Comparison of ENCODE assay signal across 23 cellular contexts in genomic region chr13:48944221-48944620, GRCh38.
"Had no signal": no experiment of that assay in that cellular context is flagged by ENCODE, and none has a peak within 500 bp of the region (broad histone marks: within the 10 kb centered on the region; RNA-seq: fewer than 3 reads in every experiment).

No MANE protein-coding gene starts in this region.

- H3K9me3 ChIP-seq: ascending aorta, esophagus muscularis mucosa, gastrocnemius medialis, mucosa of descending colon, thoracic aorta, upper lobe of left lung, vagina had no signal

- H3K4me1 ChIP-seq: gastrocnemius medialis, upper lobe of left lung, vagina had no signal

- ATAC-seq: activated CD4-positive, alpha-beta T cell treated with anti-CD3 and anti-CD28 coated beads for 36 hours; activated T-cell treated with anti-CD3 and anti-CD28 coated beads, Interleukin-2, amount 50 U/mL, for 72 hours; gastrocnemius medialis; left cardiac atrium; left ventricle myocardium superior; mucosa of descending colon; natural killer cell treated with Interleukin-12 subunit alpha and Interleukin-12 subunit beta and Interleukin-15 and Interleukin-18, amount 100 ng/mL, for 72 hours; right cardiac atrium; stimulated activated naive CD8-positive, alpha-beta T cell treated with anti-CD3 and anti-CD28 coated beads, Interleukin-15, Interleukin-2, amounts not matched to agents 100 U/mL and 50 U/mL, for 24 hours had no signal

- H3K4me3 ChIP-seq: ascending aorta, esophagus muscularis mucosa, gastrocnemius medialis, hepatocyte, mucosa of descending colon, thoracic aorta, upper lobe of left lung, vagina had no signal

- DNase-seq: activated CD4-positive, alpha-beta T cell treated with anti-CD3 and anti-CD28 coated beads for 36 hours; activated CD4-positive, CD25-positive, alpha-beta regulatory T cell; activated naive CD4-positive, alpha-beta T cell treated with anti-CD3 and anti-CD28 coated beads for 36 hours; activated naive CD8-positive, alpha-beta T cell treated with anti-CD3 and anti-CD28 coated beads for 36 hours; activated T-cell treated with anti-CD3 and anti-CD28 coated beads for 4 hours; activated T-cell treated with anti-CD3 and anti-CD28 coated beads, Interleukin-2, amount 50 U/mL, for 72 hours; caudate nucleus; gastrocnemius medialis; left cardiac atrium; left ventricle myocardium superior; mucosa of descending colon; posterior cingulate gyrus; right cardiac atrium; stimulated activated CD4-positive, alpha-beta T cell treated with anti-CD3 and anti-CD28 coated beads, Interleukin-4, amount 100 ng/mL, for 1 hour; stimulated activated naive CD8-positive, alpha-beta T cell treated with anti-CD3 and anti-CD28 coated beads, Interleukin-15, Interleukin-2, amounts not matched to agents 100 U/mL and 50 U/mL, for 24 hours; T-helper 1 cell; upper lobe of left lung had no signal

- H3K27me3 ChIP-seq: ascending aorta, esophagus muscularis mucosa, gastrocnemius medialis, hepatocyte, upper lobe of left lung, vagina had no signal

- H3K36me3 ChIP-seq: ascending aorta, esophagus muscularis mucosa, gastrocnemius medialis, thoracic aorta, upper lobe of left lung, vagina had no signal

- H3K27ac ChIP-seq: ascending aorta, gastrocnemius medialis, hepatocyte, thoracic aorta, upper lobe of left lung, vagina had no signal
